14 cellular contexts compared by ENCODE assay signal in genomic region chr5:160262665-160263064, GRCh38.
A peak's percentile ranks its signal among the peaks of the same experiment; 100 is the strongest.
DNase-seq lines count a peak whose midpoint lies in the region; ATAC-seq and TF ChIP-seq lines count a peak whose summit lies in the region.
"Had no signal": no experiment of that assay in that cellular context is flagged by ENCODE, and none has a peak within 500 bp of the region (broad histone marks: within the 10 kb centered on the region; RNA-seq: fewer than 3 reads in every experiment).

No MANE protein-coding gene starts in this region.

- no peak overlapping the region for H3K4me3 ChIP-seq in fibroblast of pulmonary artery (replicated peaks; ENCODE audit: low read depth, low read length)

- H3K27me3 Mint-ChIP-seq in stimulated activated memory B cell treated with anti-CD40 and anti-IgM and Interleukin-4, amounts not matched to agents 10 μg/mL and 1 μg/mL and 100 μg/mL, for 72 hours: peaks cover 74% of the 10 kb centered on the region

- no peak for TF ChIP-seq CTCF in fibroblast of pulmonary artery (IDR thresholded peaks at IDR 0.05; ENCODE audit: low read length, missing control alignments)

- H3K4me1 Mint-ChIP-seq in stimulated activated memory B cell treated with anti-CD40 and anti-IgM and Interleukin-4, amounts not matched to agents 10 μg/mL and 1 μg/mL and 100 μg/mL, for 72 hours: peaks cover 34% of the 10 kb centered on the region
- H3K4me1 Mint-ChIP-seq: central memory CD8-positive, alpha-beta T cell had no signal

- ATAC-seq in stimulated activated memory B cell treated with anti-CD40 and anti-IgM and Interleukin-4, amounts not matched to agents 10 μg/mL and 1 μg/mL and 100 μg/mL, for 72 hours: no peak
- no peak for ATAC-seq in GM21825 (IDR thresholded peaks at IDR 0.05; ENCODE audit: unreplicated experiment)

- H3K4me3 Mint-ChIP-seq in stimulated activated memory B cell treated with anti-CD40 and anti-IgM and Interleukin-4, amounts not matched to agents 10 μg/mL and 1 μg/mL and 100 μg/mL, for 72 hours: no peak overlapping the region
- H3K4me3 Mint-ChIP-seq: central memory CD8-positive, alpha-beta T cell; memory B cell; T-helper 1 cell treated with Interleukin-12 subunit alpha and Interleukin-12 subunit beta and Interleukin-4 antibody, amounts not matched to agents 30 μg/mL and 1 μg/mL, for 36 hours had no signal

- H3K36me3 Mint-ChIP-seq in stimulated activated memory B cell treated with anti-CD40 and anti-IgM and Interleukin-4, amounts not matched to agents 10 μg/mL and 1 μg/mL and 100 μg/mL, for 72 hours: no peaks in the 10 kb centered on the region
- H3K36me3 Mint-ChIP-seq: memory B cell had no signal

- H3K27ac Mint-ChIP-seq in stimulated activated memory B cell treated with anti-CD40 and anti-IgM and Interleukin-4, amounts not matched to agents 10 μg/mL and 1 μg/mL and 100 μg/mL, for 72 hours: peak overlapping the region; percentile 77
- H3K27ac Mint-ChIP-seq: memory B cell; T-helper 1 cell treated with Interleukin-12 subunit alpha and Interleukin-12 subunit beta and Interleukin-4 antibody, amounts not matched to agents 30 μg/mL and 1 μg/mL, for 36 hours had no signal

- DNase-seq in DMS53 (lab: John Stamatoyannopoulos, UW): peak; percentile 59
- no peak for DNase-seq in DMS53 treated with DMSO at 0.1 percent for 48 hours (lab: John Stamatoyannopoulos, UW; ENCODE audit: unreplicated experiment)
- DNase-seq in NCI-H524 treated with DMSO at 0.1 percent for 48 hours (lab: John Stamatoyannopoulos, UW): peak; percentile 55
- DNase-seq in fibroblast of pulmonary artery (ENCODE audit: low read depth): peak; percentile 16
- no peak for DNase-seq in HuH-7 (ENCODE audit: low spot score)
- no peak for DNase-seq in C1 segment of cervical spinal cord (lab: John Stamatoyannopoulos, UW)
- DNase-seq: activated T-cell treated with anti-CD3 and anti-CD28 coated beads, Interleukin-2, amount 50 U/mL, for 1 hour; NCI-H510A; stimulated activated naive CD4-positive, alpha-beta T cell treated with Interleukin-2 at 50 U/mL for 16 hours had no signal

- no peaks in the 10 kb centered on the region for H3K9me3 Mint-ChIP-seq in stimulated activated memory B cell treated with anti-CD40 and anti-IgM and Interleukin-4, amounts not matched to agents 10 μg/mL and 1 μg/mL and 100 μg/mL, for 72 hours
- H3K9me3 Mint-ChIP-seq: central memory CD8-positive, alpha-beta T cell; memory B cell; T-helper 1 cell treated with Interleukin-12 subunit alpha and Interleukin-12 subunit beta and Interleukin-4 antibody, amounts not matched to agents 30 μg/mL and 1 μg/mL, for 36 hours had no signal

Comparison
In these comparisons a context has a peak if more than half of its experiments do, and no peak if none do; other contexts are left out.
1. DNase-seq: peak in DMS53 (single experiment), NCI-H524 treated with DMSO at 0.1 percent for 48 hours (single experiment) and fibroblast of pulmonary artery (single experiment); none in DMS53 treated with DMSO at 0.1 percent for 48 hours (single experiment), HuH-7 (single experiment) and C1 segment of cervical spinal cord (0 of 14).